In the genomic region with DNA sequence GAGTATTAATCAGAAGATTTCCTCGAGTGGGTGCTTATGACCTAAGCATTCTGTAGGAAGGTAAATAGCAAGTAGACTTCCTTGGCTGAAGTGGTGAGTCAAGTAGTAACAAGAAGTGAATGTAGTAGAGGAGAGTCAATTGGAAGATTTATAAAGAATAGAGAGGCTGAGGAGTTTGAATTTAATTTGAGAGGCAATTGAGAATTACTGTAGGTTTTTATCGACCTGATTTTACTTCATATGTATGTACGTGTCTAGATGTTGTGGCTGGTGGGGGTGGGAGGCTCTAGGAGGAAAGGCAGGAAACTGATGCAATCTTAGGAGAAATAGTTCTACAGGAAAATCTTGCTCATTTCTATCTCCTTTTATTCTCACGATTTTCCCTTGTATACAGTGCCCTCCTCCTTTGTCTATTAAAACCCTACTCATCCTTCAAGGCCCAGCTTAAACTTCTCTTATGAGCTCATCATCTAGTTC, we compare ENCODE assay signal across 9 cellular contexts. TPM values are rescaled to one million over a fixed set of nuclear protein-coding genes. Genes with fewer than 3 reads are reported as not detected.
A peak's percentile ranks its signal among the peaks of the same experiment; 100 is the strongest.
DNase-seq lines count a peak whose midpoint lies in the region; ATAC-seq, FAIRE-seq and TF ChIP-seq lines count a peak whose summit lies in the region.
"Had no signal": no experiment of that assay in that cellular context is flagged by ENCODE, and none has a peak within 500 bp of the region (broad histone marks: within the 10 kb centered on the region; RNA-seq: fewer than 3 reads in every experiment).

No MANE protein-coding gene starts in this region.

- peak; percentile 18 for ATAC-seq in CD4-positive, alpha-beta T cell (ENCODE audit: poor library complexity)
- peak; percentile 30 for ATAC-seq in GM21390 (IDR thresholded peaks at IDR 0.05; ENCODE audit: unreplicated experiment)
- ATAC-seq in thoracic aorta (ENCODE audit: insufficient number of reproducible peaks, low FRiP score, low read depth), result no peak

- WGBS in small intestine, 3 donors, result 25 to 41% (median 28%) methylated on average over 4 of the region's 4 CpGs

- H3K4me1 Mint-ChIP-seq in CD4-positive, alpha-beta T cell (ENCODE audit: low read depth), result peaks cover 77% of the 10 kb centered on the region

- peak overlapping the region; percentile 34 for H3K4me3 ChIP-seq in NB4 (ENCODE audit: low read depth, low read length)
- peak overlapping the region; percentile 33 for H3K4me3 ChIP-seq in thoracic aorta
- no peak overlapping the region for H3K4me3 ChIP-seq in small intestine (ENCODE audit: low read depth in 1 of 2, low read length in 2 of 2)

- H3K27ac Mint-ChIP-seq in CD4-positive, alpha-beta T cell, result peak overlapping the region; percentile 98

- peaks cover 86% of the 10 kb centered on the region for H3K36me3 Mint-ChIP-seq in CD4-positive, alpha-beta T cell (ENCODE audit: low read depth)

- intact Hi-C loops in CD4-positive, alpha-beta T cell (cut with DNase I, micrococcal nuclease), result loop anchor here in 1 of 2 experiments (5.0 kb wide), 1 partner anchor 36 kb away; a partner anchor contains a TSS

- POLR2A ChIA-PET in CD4-positive, alpha-beta T cell (lab: Charles Lee), result no interaction called here

- H3K9me3 Mint-ChIP-seq in CD4-positive, alpha-beta T cell, result no peaks in the 10 kb centered on the region

- H3K9me3 ChIP-seq in CD4-positive, alpha-beta T cell (ENCODE audit: control insufficient read depth, low read length), result no peaks in the 10 kb centered on the region
- H3K9me3 ChIP-seq in thoracic aorta, result no peaks in the 10 kb centered on the region
- no peaks in the 10 kb centered on the region for H3K9me3 ChIP-seq in small intestine (ENCODE audit: control insufficient read depth, low read depth)

- CTCF ChIA-PET in CD4-positive, alpha-beta T cell (lab: Charles Lee), result no interaction called here

- no peak for TF ChIP-seq CTCF in CD4-positive, alpha-beta T cell (IDR thresholded peaks at IDR 0.05)
- TF ChIP-seq CTCF in NB4 (IDR thresholded peaks at IDR 0.05; ENCODE audit: low read depth, low read length) (no peak), thoracic aorta (IDR thresholded peaks at IDR 0.05) (no peak)

- no peak for FAIRE-seq in small intestine (lab: Jason Lieb, UNC)
- FAIRE-seq: endometrium had no signal

- DNase-seq in CD4-positive, alpha-beta T cell, result no peak
- DNase-seq in NB4 (ENCODE audit: low read depth) (peak; percentile 44), dedifferentiated amniotic fluid mesenchymal stem cell (ENCODE audit: extremely low spot score) (peak; percentile 60), thoracic aorta (ENCODE audit: low spot score) (no peak), small intestine (no peak), NCI-H2081 (lab: John Stamatoyannopoulos, UW) (no peak), HuH-7 (ENCODE audit: low spot score) (no peak)

- no peak for TF ChIP-seq POLR2A in NB4 (IDR thresholded peaks at IDR 0.05; ENCODE audit: extremely low read depth, insufficient read length)

- H3K27me3 ChIP-seq in CD4-positive, alpha-beta T cell (ENCODE audit: control insufficient read depth, insufficient read depth, low read length), result no peaks in the 10 kb centered on the region
- no peaks in the 10 kb centered on the region for H3K27me3 ChIP-seq in thoracic aorta (replicated peaks; ENCODE audit: insufficient read depth)
- no peaks in the 10 kb centered on the region for H3K27me3 ChIP-seq in small intestine (ENCODE audit: control insufficient read depth in 2 of 2, insufficient read depth in 2 of 2, low read length in 2 of 2)

- H3K27me3 Mint-ChIP-seq in CD4-positive, alpha-beta T cell, result no peaks in the 10 kb centered on the region

- H3K36me3 ChIP-seq in thoracic aorta (no peaks in the 10 kb centered on the region), small intestine (ENCODE audit: control insufficient read depth in 2 of 2, insufficient read depth in 2 of 2, low read length in 2 of 2) (peaks cover 0 to 3% of the 10 kb centered on the region in 2 donors)

- H3K27ac ChIP-seq in CD4-positive, alpha-beta T cell (ENCODE audit: low read depth, low read length), result peak overlapping the region; percentile 17
- H3K27ac ChIP-seq in thoracic aorta (peak overlapping the region in 1 of 2 donors; percentile 74), small intestine (ENCODE audit: low read depth in 1 of 2, low read length in 1 of 2) (peak overlapping the region in 1 of 2 donors; percentile 31)

- H3K4me1 ChIP-seq in thoracic aorta (ENCODE audit: control insufficient read depth in 1 of 2, low read depth in 2 of 2), result peaks cover 33 to 71% of the 10 kb centered on the region in 2 donors
- H3K4me1 ChIP-seq in small intestine (ENCODE audit: control insufficient read depth in 2 of 2, insufficient read depth in 1 of 2, low read depth in 1 of 2, low read length in 1 of 2), result peaks cover 0 to 12% of the 10 kb centered on the region in 2 donors

- peak overlapping the region; percentile 85 for H3K4me3 Mint-ChIP-seq in CD4-positive, alpha-beta T cell

RNA-seq across cellular contexts. Expression of a gene that starts 8.7 kb away (rescaled TPM):
- 100 to 1,000 TPM; 279 to 295 TPM for total RNA-seq in CD4-positive, alpha-beta T cell
- 100 to 1,000 TPM; 196 to 258 TPM for total RNA-seq in thoracic aorta
- 10 to 100 TPM; 25.4 to 31.1 (median 27.7) TPM for polyA plus RNA-seq in small intestine

RNA-seq across cellular contexts. Expression of a gene that starts 36.7 kb away (rescaled TPM):
- 1 to 10 TPM; 1.7 to 2.3 TPM for total RNA-seq in CD4-positive, alpha-beta T cell
- 1 to 10 TPM; 5.1 to 5.4 TPM for total RNA-seq in thoracic aorta
- polyA plus RNA-seq in small intestine, result 1 to 10 TPM; 1.1 to 1.6 (median 1.5) TPM

Comparison
In these comparisons a context has a peak if more than half of its experiments do, and no peak if none do; other contexts are left out.
1. DNase-seq: peak in NB4 (single experiment) and dedifferentiated amniotic fluid mesenchymal stem cell (single experiment); none in CD4-positive, alpha-beta T cell (0 of 10), thoracic aorta (single experiment), small intestine (single experiment), NCI-H2081 (0 of 2) and HuH-7 (single experiment).
2. H3K4me3 ChIP-seq: peak in NB4 (single experiment) and thoracic aorta (single experiment); none in small intestine (0 of 2).